8 cellular contexts compared by ENCODE assay signal in the genomic region with DNA sequence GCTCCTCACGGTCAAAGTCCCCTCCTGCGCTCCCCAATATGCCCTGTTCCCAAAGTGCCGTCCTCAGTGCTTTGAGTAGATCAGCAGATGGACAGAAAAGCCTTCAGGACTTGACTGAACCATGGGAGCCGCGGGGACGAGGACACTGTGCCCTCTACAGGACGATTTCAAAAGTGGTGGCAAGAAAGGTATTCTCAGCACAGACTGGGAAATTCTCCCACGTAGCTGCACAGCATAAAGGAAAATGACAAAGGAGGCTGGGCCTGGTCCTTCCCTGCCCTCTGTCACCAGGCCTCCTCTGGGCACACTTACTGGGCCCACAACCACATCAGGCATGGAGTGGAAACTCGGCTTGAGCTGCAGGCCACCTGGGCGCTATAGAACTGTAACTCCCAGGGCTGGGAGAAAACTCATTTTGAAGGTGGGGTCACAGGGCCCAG. TPM values are rescaled to one million over a fixed set of nuclear protein-coding genes. Genes with fewer than 3 reads are reported as not detected.
A peak's percentile ranks its signal among the peaks of the same experiment; 100 is the strongest.
DNase-seq lines count a peak whose midpoint lies in the region; ATAC-seq and TF ChIP-seq lines count a peak whose summit lies in the region.

No MANE protein-coding gene starts in this region.

- H3K9me3 Mint-ChIP-seq in activated CD4-positive, alpha-beta T cell treated with anti-CD3 and anti-CD28 coated beads, Interleukin-2, amount 10 ng/mL, durations not matched to agents 24 days and 14 days, result no peaks in the 10 kb centered on the region

- no peak overlapping the region for H3K27ac ChIP-seq in lung (ENCODE audit: low read depth in 1 of 2, low read length in 1 of 2)

- H3K36me3 ChIP-seq in lung (ENCODE audit: control insufficient read depth in 2 of 2, insufficient read depth in 2 of 2, low read length in 2 of 2), result no peaks in the 10 kb centered on the region

- H3K9me3 ChIP-seq in lung (ENCODE audit: control insufficient read depth in 2 of 2, insufficient read depth in 1 of 2, low read length in 1 of 2), result no peaks in the 10 kb centered on the region

- H3K27ac Mint-ChIP-seq in activated CD4-positive, alpha-beta T cell treated with anti-CD3 and anti-CD28 coated beads, Interleukin-2, amount 10 ng/mL, durations not matched to agents 24 days and 14 days, result no peak overlapping the region

- ATAC-seq in Right ventricle myocardium inferior (peak; percentile 91), HG02763 (IDR thresholded peaks at IDR 0.05; ENCODE audit: unreplicated experiment) (peak; percentile 65), lung (ENCODE audit: insufficient read depth, low FRiP score) (peak; percentile 78)

- H3K4me1 Mint-ChIP-seq in activated CD4-positive, alpha-beta T cell treated with anti-CD3 and anti-CD28 coated beads, Interleukin-2, amount 10 ng/mL, durations not matched to agents 24 days and 14 days, result peaks cover 4% of the 10 kb centered on the region

- DNase-seq in Right ventricle myocardium inferior (ENCODE audit: missing footprints) (no peak), cardiac septum (ENCODE audit: low spot score) (no peak), NCI-H2171 treated with DMSO at 0.1 percent for 48 hours (lab: John Stamatoyannopoulos, UW) (peak; percentile 67), dermis microvascular lymphatic vessel endothelial cell (ENCODE audit: low read depth in 2 of 2) (peak; percentile 47 to 77), lung (ENCODE audit: low spot score) (peak; percentile 66)
- DNase-seq in activated CD4-positive, alpha-beta T cell treated with anti-CD3 and anti-CD28 coated beads, Interleukin-2, amount 10 ng/mL, durations not matched to agents 24 days and 14 days, result peak; percentile 87
- peak; percentile 19 to 30 for DNase-seq in stimulated activated CD8-positive, alpha-beta memory T cell treated with anti-CD3 and anti-CD28 coated beads, Interleukin-4, amount 100 ng/mL, for 1 hour (ENCODE audit: low read depth in 2 of 2, low spot score in 1 of 2)

- H3K4me1 ChIP-seq in lung (ENCODE audit: control insufficient read depth in 2 of 2, insufficient read depth in 2 of 2, low read length in 2 of 2), result no peaks in the 10 kb centered on the region

- no peak overlapping the region for H3K4me3 Mint-ChIP-seq in activated CD4-positive, alpha-beta T cell treated with anti-CD3 and anti-CD28 coated beads, Interleukin-2, amount 10 ng/mL, durations not matched to agents 24 days and 14 days

- TF ChIP-seq CTCF in lung (IDR thresholded peaks at IDR 0.05; ENCODE audit: control extremely low read depth, extremely low read depth), result peak; percentile 71

- no peaks in the 10 kb centered on the region for H3K27me3 ChIP-seq in lung (ENCODE audit: control insufficient read depth, insufficient read depth)

- no peaks in the 10 kb centered on the region for H3K36me3 Mint-ChIP-seq in activated CD4-positive, alpha-beta T cell treated with anti-CD3 and anti-CD28 coated beads, Interleukin-2, amount 10 ng/mL, durations not matched to agents 24 days and 14 days (ENCODE audit: low read depth)

- peaks cover 2% of the 10 kb centered on the region for H3K27me3 Mint-ChIP-seq in activated CD4-positive, alpha-beta T cell treated with anti-CD3 and anti-CD28 coated beads, Interleukin-2, amount 10 ng/mL, durations not matched to agents 24 days and 14 days

- intact Hi-C loops in Right ventricle myocardium inferior (cut with DNase I), result loop anchor here (1.0 kb wide), 1 partner anchor 97 kb away; no protein-coding TSS in a partner anchor
- intact Hi-C loops in cardiac septum (cut with DNase I), result loop anchor here (2.0 kb wide), 1 partner anchor 97 kb away; no protein-coding TSS in a partner anchor
- intact Hi-C loops in activated CD4-positive, alpha-beta T cell treated with anti-CD3 and anti-CD28 coated beads, Interleukin-2, amount 10 ng/mL, durations not matched to agents 24 days and 14 days (cut with micrococcal nuclease), result loop anchor here (1.0 to 5.0 kb wide), 3 partner anchors 97 to 283 kb away; partner anchors contain the start of gene GOLPH3

- WGBS in lung, 2 donors, result 35 to 44% methylated on average over 10 of the region's 10 CpGs

- H3K4me3 ChIP-seq in lung, result no peak overlapping the region

RNA-seq across cellular contexts. Expression of gene MTMR12, which starts 16.7 kb away (rescaled TPM):
- total RNA-seq in Right ventricle myocardium inferior (18.7 TPM), cardiac septum (27.2 TPM), dermis microvascular lymphatic vessel endothelial cell (25.3 and 28.1 TPM in 2 replicates), lung (10 to 100 TPM; 34.2 to 43.3 TPM)
- total RNA-seq in activated CD4-positive, alpha-beta T cell treated with anti-CD3 and anti-CD28 coated beads, Interleukin-2, amount 10 ng/mL, durations not matched to agents 24 days and 14 days, result 26.5 and 29.8 TPM in 2 replicates
- polyA plus RNA-seq in lung, result 10 to 100 TPM in 1 of 2 donors, 1 to 10 TPM in 1; 7.8 to 13.5 TPM

Comparison
In these comparisons a context has a peak if more than half of its experiments do, and no peak if none do; other contexts are left out.
1. DNase-seq: peak in NCI-H2171 treated with DMSO at 0.1 percent for 48 hours (single experiment), activated CD4-positive, alpha-beta T cell treated with anti-CD3 and anti-CD28 coated beads, Interleukin-2, amount 10 ng/mL, durations not matched to agents 24 days and 14 days (single experiment), dermis microvascular lymphatic vessel endothelial cell (2 of 2), lung (single experiment) and stimulated activated CD8-positive, alpha-beta memory T cell treated with anti-CD3 and anti-CD28 coated beads, Interleukin-4, amount 100 ng/mL, for 1 hour (2 of 2); none in Right ventricle myocardium inferior (single experiment) and cardiac septum (single experiment).
2. Peak in every context shown above with its lines, with median percentiles within 50 percentile points of each other: ATAC-seq.